Comparison of ENCODE assay signal across 8 cellular contexts in genomic region chr3:177777699-177778098, GRCh38.
DNase-seq lines count a peak whose midpoint lies in the region; ATAC-seq and TF ChIP-seq lines count a peak whose summit lies in the region.

No MANE protein-coding gene starts in this region.

- no peaks in the 10 kb centered on the region for H3K27me3 Mint-ChIP-seq in MCF 10A (ENCODE audit: insufficient read depth, unreplicated experiment)

- no peaks in the 10 kb centered on the region for H3K9me3 Mint-ChIP-seq in MCF 10A (ENCODE audit: unreplicated experiment)

- H3K27ac Mint-ChIP-seq in MCF 10A (ENCODE audit: low read depth, unreplicated experiment) = no peak overlapping the region

- POLR2A ChIA-PET in MCF 10A (lab: Yijun Ruan, JAX) = interaction anchor here (0.5 to 2.9 kb wide), 8 partner anchors 11 to 727 kb away, joined by 3 to 14 read pairs (median 4); no protein-coding TSS in a partner anchor

- no peak overlapping the region for H3K4me3 Mint-ChIP-seq in MCF 10A (ENCODE audit: unreplicated experiment)

- peaks cover 15% of the 10 kb centered on the region for H3K4me1 Mint-ChIP-seq in MCF 10A (ENCODE audit: insufficient read depth, unreplicated experiment)

- intact Hi-C loops in Right ventricle myocardium inferior (cut with DNase I) = loop anchor here (10.0 kb wide), 2 partner anchors 413 to 733 kb away; no protein-coding TSS in a partner anchor
- intact Hi-C loops in cardiac septum (cut with DNase I) = loop anchor here (5.0 kb wide), 2 partner anchors 420 to 725 kb away; no protein-coding TSS in a partner anchor
- intact Hi-C loops in MCF 10A (cut with micrococcal nuclease) = loop anchor here (1.0 kb wide), 3 partner anchors 299 to 726 kb away; no protein-coding TSS in a partner anchor

- DNase-seq in Right ventricle myocardium inferior (ENCODE audit: missing footprints) (peak; percentile 43), cardiac septum (ENCODE audit: low spot score) (no peak), NAMALWA (ENCODE audit: low spot score) (peak; percentile 68), SW 1271 (lab: John Stamatoyannopoulos, UW) (peak; percentile 6 to 58), MCF 10A (ENCODE audit: unreplicated experiment) (peak; percentile 74), left lobe of liver (ENCODE audit: low spot score) (peak; percentile 67)
- peak; percentile 23 to 27 (median 24) for DNase-seq in stimulated activated CD4-positive, alpha-beta T cell treated with anti-CD3 and anti-CD28 coated beads, TNF-alpha, amount 100 ng/mL, for 48 hours (ENCODE audit: low read depth in 3 of 3)

- no peaks in the 10 kb centered on the region for H3K36me3 Mint-ChIP-seq in MCF 10A (ENCODE audit: insufficient read depth, unreplicated experiment)

- no TSS peak for BruUV-seq in MCF 10A (replicated peaks; lab: Mats Ljungman, UMichigan)

- CTCF ChIA-PET in MCF 10A (lab: Yijun Ruan, JAX) = interaction anchor here (0.6 to 1.0 kb wide), 9 partner anchors 33 to 725 kb away, joined by 3 to 6 read pairs (median 3); no protein-coding TSS in a partner anchor

- TF ChIP-seq CTCF in MCF 10A (IDR thresholded peaks at IDR 0.05; ENCODE audit: unreplicated experiment) = peak; percentile 49

- ATAC-seq in Right ventricle myocardium inferior (no peak), HG02678 (IDR thresholded peaks at IDR 0.05; ENCODE audit: unreplicated experiment) (peak; percentile 90), left lobe of liver (peak; percentile 98)
